In genomic region chr1:224042557-224043118, GRCh38 we compare ENCODE assay signal across 22 cellular contexts.
DNase-seq lines count a peak whose midpoint lies in the region; ATAC-seq, FAIRE-seq and TF ChIP-seq lines count a peak whose summit lies in the region.
"Had no signal": no experiment of that assay in that cellular context is flagged by ENCODE, and none has a peak within 500 bp of the region (broad histone marks: within the 10 kb centered on the region; RNA-seq: fewer than 3 reads in every experiment).

No MANE protein-coding gene starts in this region.

- no peak overlapping the region for H3K9ac ChIP-seq in GM12878 (ENCODE audit: control insufficient read depth, insufficient read depth, low read length)
- H3K9ac ChIP-seq: BLaER1 treated with 17β-estradiol and CSF1 and Interleukin-3, amounts not matched to agents 10 nM and 100 nM; KMS-11 had no signal

- ATAC-seq in GM23338: no peak
- peak; percentile 34; the same call in 2 of the 3 replicates for ATAC-seq in GM12878
- no peak for ATAC-seq in HG02642 (IDR thresholded peaks at IDR 0.05; ENCODE audit: poor library complexity, unreplicated experiment)

- WGBS in GM12878 (ENCODE audit: insufficient coverage, insufficient replicate concordance, low lambda C conversion rate, missing lambda C conversion rate): 30% methylated on average over 4 of the region's 4 CpGs

- CTCF ChIA-PET in GM12878 (lab: Yijun Ruan, JAX): interaction anchor here (0.7 to 1.4 kb wide), 3 partner anchors 8 to 1225 kb away, joined by 3 to 6 read pairs (median 3); no protein-coding TSS in a partner anchor

- H3K4me3 ChIP-seq in GM23338 (no peak overlapping the region), GM12878 (no peak overlapping the region), dorsolateral prefrontal cortex (no peak overlapping the region)
- H3K4me3 ChIP-seq: BLaER1 treated with 17β-estradiol and CSF1 and Interleukin-3, amounts not matched to agents 10 nM and 100 nM; SK-N-MC; uterus had no signal

- 0 out of 2 replicates have a peak overlapping the region, but pooled peaks have one; percentile 29 for H2AFZ ChIP-seq in GM23338
- H2AFZ ChIP-seq in GM12878 (ENCODE audit: control insufficient read depth, low read depth, low read length): 0 out of 2 replicates have a peak overlapping the region, but pooled peaks have one; percentile 12

- H3K9me3 Mint-ChIP-seq in GM23338: no peaks in the 10 kb centered on the region
- H3K9me3 Mint-ChIP-seq: activated CD4-positive, alpha-beta memory T cell treated with anti-CD3 and anti-CD28 coated beads for 36 hours; activated naive CD4-positive, alpha-beta T cell treated with anti-CD3 and anti-CD28 coated beads for 36 hours; nephron had no signal

- peaks cover 8% of the 10 kb centered on the region; the same call in 1 of the 2 replicates for H3K9me2 ChIP-seq in GM23338 (ENCODE audit: insufficient read depth)

- H3K27me3 Mint-ChIP-seq in GM23338 (ENCODE audit: insufficient read depth, low read depth, poor library complexity): no peaks in the 10 kb centered on the region

- 0 out of 3 replicates have a peak, but pooled peaks cover 4% of the 10 kb centered on the region for H3K36me3 Mint-ChIP-seq in GM23338 (ENCODE audit: low read depth)
- H3K36me3 Mint-ChIP-seq: activated CD4-positive, alpha-beta memory T cell treated with anti-CD3 and anti-CD28 coated beads for 36 hours; mesothelial cell of epicardium had no signal

- H3K9me3 ChIP-seq in GM12878 (replicated peaks; ENCODE audit: control insufficient read depth, insufficient read depth, low read length): no peaks in the 10 kb centered on the region
- H3K9me3 ChIP-seq: uterus had no signal

- H3K79me2 ChIP-seq in GM23338 (replicated peaks; ENCODE audit: insufficient read depth) (no peaks in the 10 kb centered on the region), GM12878 (ENCODE audit: control insufficient read depth, insufficient read depth, low read length) (no peaks in the 10 kb centered on the region)

- H3K4me2 ChIP-seq in GM23338: no peak overlapping the region
- H3K4me2 ChIP-seq in GM12878 (ENCODE audit: control insufficient read depth, insufficient read depth): no peak overlapping the region
- H3K4me2 ChIP-seq: BLaER1 treated with 17β-estradiol and CSF1 and Interleukin-3, amounts not matched to agents 10 nM and 100 nM; KMS-11 had no signal

- TF ChIP-seq CTCF in C4-2B (conservative IDR thresholded peaks at IDR 0.05) (no peak), GM23338 (conservative IDR thresholded peaks at IDR 0.05; ENCODE audit: low read depth in 2 of 2) (no peak), GM12878 (IDR thresholded peaks at IDR 0.05 in 2 of 3, conservative IDR thresholded peaks at IDR 0.05 in 1 of 3; ENCODE audit: control insufficient read depth in 2 of 3, extremely low read depth in 1 of 3, insufficient read depth in 1 of 3, low read depth in 3 of 3, low read length in 3 of 3) (no peak), dorsolateral prefrontal cortex (IDR thresholded peaks at IDR 0.05 in 54 of 56, conservative IDR thresholded peaks at IDR 0.05 in 2 of 56; ENCODE audit: low read depth in 1 of 56, partially characterized antibody in 56 of 56) (no peak)

- H3K4me3 Mint-ChIP-seq in GM23338: no peak overlapping the region
- H3K4me3 Mint-ChIP-seq: activated CD4-positive, alpha-beta memory T cell treated with anti-CD3 and anti-CD28 coated beads for 36 hours; activated naive CD4-positive, alpha-beta T cell treated with anti-CD3 and anti-CD28 coated beads for 36 hours; H9; mesothelial cell of epicardium; nephron had no signal

- no TSS peak for BruUV-seq in GM12878 (replicated peaks; lab: Mats Ljungman, UMichigan)

- H3K4me1 ChIP-seq in GM23338 (ENCODE audit: insufficient read depth) (no peaks in the 10 kb centered on the region), GM12878 (ENCODE audit: control insufficient read depth, insufficient read depth, low read length) (no peaks in the 10 kb centered on the region)
- H3K4me1 ChIP-seq: BLaER1 treated with 17β-estradiol and CSF1 and Interleukin-3, amounts not matched to agents 10 nM and 100 nM; uterus had no signal

- no peak for DNase-seq in GM23338 (ENCODE audit: low spot score)
- DNase-seq in NCI-H2227 treated with DMSO at 0.1 percent for 48 hours (lab: John Stamatoyannopoulos, UW): peak; percentile 68
- DNase-seq in GM12878 (ENCODE audit: low read depth, low spot score): no peak
- no peak for DNase-seq in epidermal melanocyte (ENCODE audit: insufficient read length, low spot score)
- DNase-seq in NK-92 (lab: John Stamatoyannopoulos, UW; ENCODE audit: unreplicated experiment): no peak
- no peak for DNase-seq in dorsolateral prefrontal cortex
- DNase-seq: activated CD4-positive, alpha-beta memory T cell treated with anti-CD3 and anti-CD28 coated beads for 36 hours; activated naive CD4-positive, alpha-beta T cell treated with anti-CD3 and anti-CD28 coated beads for 36 hours; activated T-cell treated with anti-CD3 and anti-CD28 coated beads for 4 hours; Calu3; H9; NCI-H510A treated with DMSO at 0.1 percent for 48 hours; uterus had no signal

- no peak for TF ChIP-seq EP300 in GM12878 (IDR thresholded peaks at IDR 0.05; ENCODE audit: borderline replicate concordance in 1 of 2, control insufficient read depth in 1 of 2, low read depth in 2 of 2, low read length in 2 of 2)

- no peaks in the 10 kb centered on the region for H3K4me1 Mint-ChIP-seq in GM23338
- H3K4me1 Mint-ChIP-seq: H9, mesothelial cell of epicardium, nephron had no signal

- H3K36me3 ChIP-seq in GM23338 (ENCODE audit: insufficient read depth) (no peaks in the 10 kb centered on the region), GM12878 (ENCODE audit: control insufficient read depth in 2 of 2, insufficient read depth in 2 of 2, low read length in 1 of 2) (no peaks in the 10 kb centered on the region)
- H3K36me3 ChIP-seq: BLaER1 treated with 17β-estradiol and CSF1 and Interleukin-3, amounts not matched to agents 10 nM and 100 nM; uterus had no signal

- intact Hi-C loops in GM12878 (cut with micrococcal nuclease; ENCODE audit: unreplicated experiment) (no loop called here), dorsolateral prefrontal cortex (cut with DNase I) (no loop called here)

- TF ChIP-seq RAD21 in GM12878 (IDR thresholded peaks at IDR 0.05; ENCODE audit: insufficient read depth, low read depth, low read length): no peak

- H4K20me1 ChIP-seq in GM23338 (replicated peaks; ENCODE audit: insufficient read depth) (no peaks in the 10 kb centered on the region), GM12878 (ENCODE audit: control insufficient read depth, insufficient read depth) (no peaks in the 10 kb centered on the region)
- H4K20me1 ChIP-seq: BLaER1 treated with 17β-estradiol and CSF1 and Interleukin-3, amounts not matched to agents 10 nM and 100 nM had no signal

- in situ Hi-C loops in GM12878 (cut with MboI): no loop called here

- RAD21 ChIA-PET in GM12878 (lab: Charles Lee; ENCODE audit: unreplicated experiment): no interaction called here

- H3F3A ChIP-seq in GM23338 (replicated peaks; ENCODE audit: low read depth): no peaks in the 10 kb centered on the region

- FAIRE-seq in GM12878 (lab: Jason Lieb, UNC): no peak
- FAIRE-seq: GM18507 had no signal

- no peaks in the 10 kb centered on the region for H3K27me3 ChIP-seq in GM23338 (ENCODE audit: insufficient read depth)
- H3K27me3 ChIP-seq in GM12878 (replicated peaks in 1 of 2; ENCODE audit: control insufficient read depth in 2 of 2, insufficient read depth in 2 of 2, low read length in 1 of 2): peaks cover 0 to 3% of the 10 kb centered on the region in 2 experiments; a peak in 2 of 4 replicates
- H3K27me3 ChIP-seq in dorsolateral prefrontal cortex: peaks cover 0 to 19% (median 0%) of the 10 kb centered on the region in 45 donors
- H3K27me3 ChIP-seq: BLaER1 treated with 17β-estradiol and CSF1 and Interleukin-3, amounts not matched to agents 10 nM and 100 nM; uterus had no signal

- TF ChIP-seq POLR2A in GM12878 (IDR thresholded peaks at IDR 0.05; ENCODE audit: low read depth, low read length): no peak

- POLR2A ChIA-PET in GM12878 (lab: Charles Lee): no interaction called here

- SMC1A ChIA-PET in GM12878 (lab: Charles Lee; ENCODE audit: uncharacterized antibody, unreplicated experiment): no interaction called here

- H3K27ac Mint-ChIP-seq in GM23338: no peak overlapping the region
- H3K27ac Mint-ChIP-seq: activated CD4-positive, alpha-beta memory T cell treated with anti-CD3 and anti-CD28 coated beads for 36 hours; activated naive CD4-positive, alpha-beta T cell treated with anti-CD3 and anti-CD28 coated beads for 36 hours; H9; mesothelial cell of epicardium; nephron had no signal

- H3K27ac ChIP-seq in C4-2B (peak overlapping the region; percentile 40; the same call in 1 of the 2 replicates), GM23338 (ENCODE audit: low read depth) (no peak overlapping the region), GM12878 (ENCODE audit: control insufficient read depth, insufficient read depth) (no peak overlapping the region), dorsolateral prefrontal cortex (no peak overlapping the region)
- H3K27ac ChIP-seq: BLaER1 treated with 17β-estradiol and CSF1 and Interleukin-3, amounts not matched to agents 10 nM and 100 nM; KMS-11; RWPE1; SK-N-MC; uterus had no signal

TF ChIP-seq in GM23338, 12 proteins besides CTCF, POLR2A, EP300 and RAD21 (continues in another document):
- TF ChIP-seq EZH2phosphoT487 (IDR thresholded peaks at IDR 0.05; ENCODE audit: unreplicated experiment) (no peak), ZNF331 (CRISPR knock-in tag; IDR thresholded peaks at IDR 0.05; ENCODE audit: low read depth) (no peak), ZNF114 (CRISPR knock-in tag; IDR thresholded peaks at IDR 0.05) (no peak), NANOG (IDR thresholded peaks at IDR 0.05; ENCODE audit: borderline replicate concordance) (no peak), EZH2 (IDR thresholded peaks at IDR 0.05; ENCODE audit: low read depth, unreplicated experiment) (no peak), POLR2AphosphoS5 (IDR thresholded peaks at IDR 0.05; ENCODE audit: low read depth) (no peak), CREB1 (CRISPR knock-in tag; IDR thresholded peaks at IDR 0.05; ENCODE audit: low read depth) (no peak)

TF ChIP-seq in GM12878, 131 proteins besides CTCF, POLR2A, EP300 and RAD21:
- no peak for TF ChIP-seq RUNX3 (IDR thresholded peaks at IDR 0.05; ENCODE audit: low read length)
- TF ChIP-seq TCF3 (IDR thresholded peaks at IDR 0.05; ENCODE audit: borderline replicate concordance, insufficient read depth, low read depth, low read length): no peak
- peak in 1 of 2 experiments; percentile 44; a peak in 1 of 4 replicates for TF ChIP-seq SRF (IDR thresholded peaks at IDR 0.05; ENCODE audit: low read depth in 2 of 2, low read length in 2 of 2)
- TF ChIP-seq CBX5 (IDR thresholded peaks at IDR 0.05; ENCODE audit: low read depth): no peak
TF ChIP-seq in GM12878: peak in this region for 1.
